ENCODE assay signal across 18 cellular contexts in the genomic region with DNA sequence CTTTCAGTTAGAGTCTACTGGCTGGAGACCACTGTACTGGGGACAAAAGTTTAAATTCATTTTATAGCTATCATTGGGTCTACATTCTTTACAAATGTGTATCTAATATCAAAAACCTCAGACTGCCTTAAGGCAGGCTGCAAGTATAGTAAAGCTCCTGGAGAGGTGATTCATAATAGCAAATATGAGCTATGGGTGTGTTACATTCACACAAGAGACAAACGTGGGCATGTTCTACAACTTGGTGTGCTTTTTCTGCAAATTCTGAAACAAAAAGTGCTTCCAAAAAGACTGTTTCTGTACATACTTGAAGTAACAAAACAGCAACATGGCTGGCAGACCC.
DNase-seq lines count a peak whose midpoint lies in the region; ATAC-seq, FAIRE-seq and TF ChIP-seq lines count a peak whose summit lies in the region.
"Had no signal": no experiment of that assay in that cellular context is flagged by ENCODE, and none has a peak within 500 bp of the region (broad histone marks: within the 10 kb centered on the region; RNA-seq: fewer than 3 reads in every experiment).

No MANE protein-coding gene starts in this region.

- ATAC-seq in RWPE2 (ENCODE audit: low read depth) (peak; percentile 99), GM21515 (IDR thresholded peaks at IDR 0.05; ENCODE audit: unreplicated experiment) (no peak), HG02763 (IDR thresholded peaks at IDR 0.05; ENCODE audit: unreplicated experiment) (no peak)
- ATAC-seq: gastrocnemius medialis; HCT116; natural killer cell treated with Interleukin-12 subunit alpha and Interleukin-12 subunit beta and Interleukin-15 and Interleukin-18, amount 100 ng/mL, for 72 hours had no signal

- H3K9me3 ChIP-seq in RWPE2 (ENCODE audit: severe bottlenecking), result no peaks in the 10 kb centered on the region
- H3K9me3 ChIP-seq: gastrocnemius medialis had no signal

- TF ChIP-seq CTCF in RWPE2 (IDR thresholded peaks at IDR 0.05; ENCODE audit: poor library complexity, severe bottlenecking), result no peak

- no peak overlapping the region for H3K4me3 ChIP-seq in RWPE2 (ENCODE audit: severe bottlenecking)
- H3K4me3 ChIP-seq: gastrocnemius medialis had no signal

- peak overlapping the region; percentile 43 for H3K27ac ChIP-seq in RWPE2 (ENCODE audit: poor library complexity, severe bottlenecking)
- peak overlapping the region; percentile 74 for H3K27ac ChIP-seq in epithelial cell of prostate
- H3K27ac ChIP-seq: gastrocnemius medialis had no signal

- no peak for DNase-seq in H54 (ENCODE audit: insufficient read length, low spot score)
- DNase-seq in RWPE2 (ENCODE audit: low spot score), result no peak
- peak; percentile 41 for DNase-seq in epithelial cell of prostate (ENCODE audit: low read depth, low spot score)
- peak; percentile 5 for DNase-seq in renal cortical epithelial cell (ENCODE audit: low read depth)
- no peak for DNase-seq in NCI-H1105 treated with DMSO at 0.1 percent for 48 hours (lab: John Stamatoyannopoulos, UW)
- DNase-seq in UCSD-AML1 (lab: John Stamatoyannopoulos, UW; ENCODE audit: unreplicated experiment), result no peak
- DNase-seq: activated CD4-positive, alpha-beta T cell treated with anti-CD3 and anti-CD28 coated beads for 4 hours; activated CD8-positive, alpha-beta memory T cell treated with anti-CD3 and anti-CD28 coated beads, Interleukin-2, amount 50 U/mL, for 48 hours; activated naive CD4-positive, alpha-beta T cell; C1 segment of cervical spinal cord; effector CD8-positive, alpha-beta T cell; gastrocnemius medialis; NCI-H1092 treated with DMSO at 0.1 percent for 48 hours; stimulated activated CD8-positive, alpha-beta memory T cell treated with anti-CD3 and anti-CD28 coated beads, Interleukin-4, amount 100 ng/mL, for 48 hours had no signal

- no peak for TF ChIP-seq POLR2A in H54 (IDR thresholded peaks at IDR 0.05; ENCODE audit: low read depth, low read length)

- no peaks in the 10 kb centered on the region for H3K36me3 ChIP-seq in RWPE2 (ENCODE audit: low read depth)
- H3K36me3 ChIP-seq: gastrocnemius medialis had no signal

- no peaks in the 10 kb centered on the region for H3K27me3 ChIP-seq in RWPE2 (ENCODE audit: insufficient read depth, poor library complexity, severe bottlenecking)
- H3K27me3 ChIP-seq: gastrocnemius medialis had no signal

- peak; percentile 84 for FAIRE-seq in H54 (lab: Jason Lieb, UNC)

- peaks cover 18% of the 10 kb centered on the region for H3K4me1 ChIP-seq in RWPE2 (ENCODE audit: insufficient read depth, poor library complexity, severe bottlenecking)
- H3K4me1 ChIP-seq: gastrocnemius medialis had no signal

Comparison
In these comparisons a context has a peak if more than half of its experiments do, and no peak if none do; other contexts are left out.
1. DNase-seq: peak in epithelial cell of prostate (single experiment) and renal cortical epithelial cell (single experiment); none in H54 (single experiment), RWPE2 (single experiment), NCI-H1105 treated with DMSO at 0.1 percent for 48 hours (single experiment) and UCSD-AML1 (single experiment).